Comparison of ENCODE assay signal across 16 cellular contexts in genomic region chr12:51797301-51797700, GRCh38. TPM values are rescaled to one million over a fixed set of nuclear protein-coding genes. Genes with fewer than 3 reads are reported as not detected.
DNase-seq lines count a peak whose midpoint lies in the region; ATAC-seq, FAIRE-seq and TF ChIP-seq lines count a peak whose summit lies in the region.
"Had no signal": no experiment of that assay in that cellular context is flagged by ENCODE, and none has a peak within 500 bp of the region (broad histone marks: within the 10 kb centered on the region; RNA-seq: fewer than 3 reads in every experiment).

No MANE protein-coding gene starts in this region.

- H3K36me3 ChIP-seq in RWPE2 (ENCODE audit: low read depth) (no peaks in the 10 kb centered on the region), bronchial epithelial cell (ENCODE audit: control insufficient read depth, insufficient read depth, low read length) (no peaks in the 10 kb centered on the region), adrenal gland (replicated peaks in 1 of 2) (no peaks in the 10 kb centered on the region)

- no peaks in the 10 kb centered on the region for H3K9me3 ChIP-seq in RWPE2 (ENCODE audit: severe bottlenecking)
- H3K9me3 ChIP-seq in adrenal gland (replicated peaks in 1 of 3): no peaks in the 10 kb centered on the region

- TF ChIP-seq POLR2A in adrenal gland (IDR thresholded peaks at IDR 0.05): no peak

- WGBS in adrenal gland, 4 donors: 89 to 94% (median 91%) methylated on average over 6 of the region's 6 CpGs

- no peak overlapping the region for H3K4me3 ChIP-seq in RWPE2 (ENCODE audit: severe bottlenecking)
- H3K4me3 ChIP-seq in bronchial epithelial cell (ENCODE audit: low read depth, low read length): no peak overlapping the region
- H3K4me3 ChIP-seq in adrenal gland: no peak overlapping the region
- H3K4me3 ChIP-seq: GM23248 had no signal

- FAIRE-seq in bronchial epithelial cell (lab: Jason Lieb, UNC): no peak
- FAIRE-seq: GM12892, H1 had no signal

- intact Hi-C loops in adrenal gland (cut with DNase I): no loop called here

- TF ChIP-seq CTCF in RWPE2 (IDR thresholded peaks at IDR 0.05; ENCODE audit: poor library complexity, severe bottlenecking) (no peak), bronchial epithelial cell (IDR thresholded peaks at IDR 0.05; ENCODE audit: insufficient read depth, low read length, severe bottlenecking) (no peak), foreskin keratinocyte (conservative IDR thresholded peaks at IDR 0.05) (no peak), adrenal gland (IDR thresholded peaks at IDR 0.05) (no peak)

- H3K4me1 ChIP-seq in RWPE2 (ENCODE audit: insufficient read depth, poor library complexity, severe bottlenecking) (peaks cover 7% of the 10 kb centered on the region), foreskin keratinocyte (peaks cover 5% of the 10 kb centered on the region), adrenal gland (replicated peaks in 1 of 2) (no peaks in the 10 kb centered on the region)

- H3K27ac ChIP-seq in RWPE2 (ENCODE audit: poor library complexity, severe bottlenecking): no peak overlapping the region
- no peak overlapping the region for H3K27ac ChIP-seq in foreskin keratinocyte
- H3K27ac ChIP-seq in adrenal gland: no peak overlapping the region
- H3K27ac ChIP-seq: GM23248 had no signal

- DNase-seq in RWPE2 (ENCODE audit: low spot score) (no peak), bronchial epithelial cell (ENCODE audit: low read depth) (peak; percentile 91), foreskin keratinocyte (peak; percentile 55 to 94), islet precursor cell (no peak), adrenal gland (no peak), cerebellum (ENCODE audit: low spot score) (no peak)
- DNase-seq: Calu3; CD4-positive, alpha-beta memory T cell; COR-L47; DMS153; DND-41; GM23248; H7; HCEC 1CT had no signal

- H3K27me3 ChIP-seq in RWPE2 (ENCODE audit: insufficient read depth, poor library complexity, severe bottlenecking): no peaks in the 10 kb centered on the region
- H3K27me3 ChIP-seq in bronchial epithelial cell (ENCODE audit: control insufficient read depth, insufficient read depth, low read length): no peaks in the 10 kb centered on the region
- no peaks in the 10 kb centered on the region for H3K27me3 ChIP-seq in foreskin keratinocyte
- no peaks in the 10 kb centered on the region for H3K27me3 ChIP-seq in adrenal gland

- ATAC-seq in RWPE2 (ENCODE audit: low read depth): peak; percentile 56; the same call in 1 of the 3 replicates
- peak; percentile 71 for ATAC-seq in foreskin keratinocyte

RNA-seq across cellular contexts. Expression of gene FIGNL2, which starts 51.2 kb away (rescaled TPM):
- not detected in 2 replicates for total RNA-seq in bronchial epithelial cell
- total RNA-seq in foreskin keratinocyte: 0.03 TPM in 1 of 2 replicates, not detected in the other
- 0.01 TPM in 1 of 2 replicates, not detected in the other for polyA plus RNA-seq in foreskin keratinocyte
- under 1 TPM in 7 of 8 donors, not detected in 1; 0.23 to 0.32 (median 0.26) TPM for total RNA-seq in adrenal gland
- polyA plus RNA-seq in adrenal gland: under 1 TPM; 0.04 to 0.17 (median 0.16) TPM
- total RNA-seq in cerebellum: 1.3 TPM
- total RNA-seq: Calu3 had no signal

Comparison
In these comparisons a context has a peak if more than half of its experiments do, and no peak if none do; other contexts are left out.
1. DNase-seq: peak in bronchial epithelial cell (single experiment) and foreskin keratinocyte (2 of 2); none in RWPE2 (single experiment), islet precursor cell (single experiment), adrenal gland (0 of 7) and cerebellum (single experiment).